Comparison of ENCODE assay signal across 29 cellular contexts in the genomic region with DNA sequence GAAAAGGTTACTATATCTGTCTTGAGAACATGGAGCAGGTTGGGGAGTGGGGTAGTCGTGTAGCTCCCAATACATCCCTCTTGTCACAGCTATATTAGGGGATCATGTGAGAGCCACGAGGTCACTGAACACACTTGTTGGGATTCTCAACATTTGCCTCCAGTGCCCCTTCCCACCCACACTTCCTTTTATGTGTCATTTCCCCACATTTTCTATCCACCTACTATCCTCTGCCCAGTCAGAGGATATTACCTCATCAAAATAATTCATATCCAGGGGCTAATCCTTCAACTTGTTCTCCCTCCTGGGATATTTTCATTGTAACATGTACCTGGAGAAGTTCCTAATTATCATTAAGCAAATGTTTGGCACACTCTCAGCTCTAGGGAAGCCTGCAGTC.
"Had no signal": no experiment of that assay in that cellular context is flagged by ENCODE, and none has a peak within 500 bp of the region (broad histone marks: within the 10 kb centered on the region; RNA-seq: fewer than 3 reads in every experiment).

No MANE protein-coding gene starts in this region.

- H3K4me1 Mint-ChIP-seq: activated CD4-positive, alpha-beta T cell treated with anti-CD3 and anti-CD28 coated beads for 36 hours; activated CD8-positive, alpha-beta memory T cell treated with anti-CD3 and anti-CD28 coated beads, Interleukin-2, amount 10 ng/mL, durations not matched to agents 7 days and 5 days; activated naive CD4-positive, alpha-beta T cell treated with anti-CD3 and anti-CD28 coated beads, Interleukin-2, amount 50 U/mL, for 24 hours; activated naive CD8-positive, alpha-beta T cell treated with anti-CD3 and anti-CD28 coated beads, Interleukin-2, amount 50 U/mL, for 24 hours; central memory CD8-positive, alpha-beta T cell; mesothelial cell of epicardium; naive B cell; nephron progenitor cell; stimulated activated effector memory CD8-positive, alpha-beta T cell treated with anti-CD3 and anti-CD28 coated beads, Interleukin-12 subunit alpha, Interleukin-12 subunit beta, amount 100 ng/mL, for 72 hours; T-helper 17 cell had no signal

- H3K36me3 ChIP-seq: gastrocnemius medialis, left ventricle myocardium inferior, neutrophil, right lobe of liver, upper lobe of left lung had no signal

- H3K9me3 Mint-ChIP-seq: activated naive CD4-positive, alpha-beta T cell treated with anti-CD3 and anti-CD28 coated beads, Interleukin-2, amount 50 U/mL, for 24 hours; activated naive CD8-positive, alpha-beta T cell treated with anti-CD3 and anti-CD28 coated beads, Interleukin-2, amount 50 U/mL, for 24 hours; activated T-helper 2 cell treated with anti-CD3 and anti-CD28 coated beads, Interferon-gamma antibody, Interleukin-2, Interleukin-4, amounts not matched to agents 10 μg/mL and 5 μg/mL and 100 μg/mL, durations not matched to agents 14 hours and 24 hours and 36 hours; dendritic cell treated with granulocyte-macrophage colony-stimulating factor and Interleukin-4, amounts not matched to agents 40 ng/mL and 50 ng/mL, for 4 days; mesothelial cell of epicardium; nephron progenitor cell; stimulated activated naive CD8-positive, alpha-beta T cell treated with anti-CD3 and anti-CD28 coated beads, Interleukin-15, Interleukin-2, amounts not matched to agents 100 ng/mL and 50 ng/mL, for 24 hours had no signal

- H3K4me3 Mint-ChIP-seq: activated CD4-positive, alpha-beta T cell treated with anti-CD3 and anti-CD28 coated beads for 36 hours; activated CD8-positive, alpha-beta memory T cell treated with anti-CD3 and anti-CD28 coated beads, Interleukin-2, amount 10 ng/mL, durations not matched to agents 7 days and 5 days; activated CD8-positive, alpha-beta T cell treated with anti-CD3 and anti-CD28 coated beads, Interleukin-2, amount 10 ng/mL, durations not matched to agents 7 days and 5 days; activated naive CD4-positive, alpha-beta T cell treated with anti-CD3 and anti-CD28 coated beads, Interleukin-2, amount 50 U/mL, for 24 hours; activated naive CD8-positive, alpha-beta T cell treated with anti-CD3 and anti-CD28 coated beads, Interleukin-2, amount 50 U/mL, for 24 hours; central memory CD8-positive, alpha-beta T cell; dendritic cell treated with granulocyte-macrophage colony-stimulating factor and Interleukin-4, amounts not matched to agents 40 ng/mL and 50 ng/mL, for 4 days; mesothelial cell of epicardium; naive B cell; nephron progenitor cell; stimulated activated effector memory CD8-positive, alpha-beta T cell treated with anti-CD3 and anti-CD28 coated beads, Interleukin-12 subunit alpha, Interleukin-12 subunit beta, amount 100 ng/mL, for 72 hours; stimulated activated naive CD8-positive, alpha-beta T cell treated with anti-CD3 and anti-CD28 coated beads, Interleukin-15, Interleukin-2, amounts not matched to agents 100 ng/mL and 50 ng/mL, for 24 hours; T-helper 17 cell had no signal

- H3K36me3 Mint-ChIP-seq: activated CD8-positive, alpha-beta memory T cell treated with anti-CD3 and anti-CD28 coated beads, Interleukin-2, amount 10 ng/mL, durations not matched to agents 7 days and 5 days; activated naive CD4-positive, alpha-beta T cell treated with anti-CD3 and anti-CD28 coated beads, Interleukin-2, amount 50 U/mL, for 24 hours; mesothelial cell of epicardium; stimulated activated effector memory CD8-positive, alpha-beta T cell treated with anti-CD3 and anti-CD28 coated beads, Interleukin-12 subunit alpha, Interleukin-12 subunit beta, amount 100 ng/mL, for 72 hours had no signal

- H3K4me1 ChIP-seq: gastrocnemius medialis, left ventricle myocardium inferior, right lobe of liver, upper lobe of left lung had no signal

- DNase-seq: activated CD4-positive, alpha-beta T cell treated with anti-CD3 and anti-CD28 coated beads for 36 hours; activated CD4-positive, CD25-positive, alpha-beta regulatory T cell; activated CD8-positive, alpha-beta memory T cell treated with anti-CD3 and anti-CD28 coated beads, Interleukin-2, amount 10 ng/mL, durations not matched to agents 7 days and 5 days; activated CD8-positive, alpha-beta T cell treated with anti-CD3 and anti-CD28 coated beads, Interleukin-2, amount 10 ng/mL, durations not matched to agents 7 days and 5 days; activated naive CD8-positive, alpha-beta T cell treated with anti-CD3 and anti-CD28 coated beads, Interleukin-2, amount 50 U/mL, for 24 hours; activated T-cell treated with anti-CD3 and anti-CD28 coated beads, Interleukin-2, amount 50 U/mL, for 48 hours; amygdala; effector CD4-positive, alpha-beta T cell; gastrocnemius medialis; glutamatergic neuron; left ventricle myocardium inferior; naive B cell; nephron progenitor cell; right lobe of liver; stimulated activated CD4-positive, alpha-beta T cell treated with anti-CD3 and anti-CD28 coated beads, Interleukin-4, amount 100 ng/mL, for 24 hours; T-helper 17 cell; T1000 had no signal

- H3K4me2 ChIP-seq: hepatocyte had no signal

- H3K27ac ChIP-seq: gastrocnemius medialis, hepatocyte, left ventricle myocardium inferior, neutrophil, right lobe of liver, skin epidermis, upper lobe of left lung had no signal

- H3K9me3 ChIP-seq: gastrocnemius medialis, left ventricle myocardium inferior, neutrophil, right lobe of liver, upper lobe of left lung had no signal

- H3K27me3 ChIP-seq: gastrocnemius medialis, hepatocyte, right lobe of liver, upper lobe of left lung had no signal

- H2AFZ ChIP-seq: hepatocyte had no signal

- H3K79me2 ChIP-seq: hepatocyte had no signal

- H3K27ac Mint-ChIP-seq: activated CD4-positive, alpha-beta T cell treated with anti-CD3 and anti-CD28 coated beads for 36 hours; activated CD8-positive, alpha-beta memory T cell treated with anti-CD3 and anti-CD28 coated beads, Interleukin-2, amount 10 ng/mL, durations not matched to agents 7 days and 5 days; activated CD8-positive, alpha-beta T cell treated with anti-CD3 and anti-CD28 coated beads, Interleukin-2, amount 10 ng/mL, durations not matched to agents 7 days and 5 days; activated naive CD4-positive, alpha-beta T cell treated with anti-CD3 and anti-CD28 coated beads, Interleukin-2, amount 50 U/mL, for 24 hours; activated naive CD8-positive, alpha-beta T cell treated with anti-CD3 and anti-CD28 coated beads, Interleukin-2, amount 50 U/mL, for 24 hours; activated T-helper 2 cell treated with anti-CD3 and anti-CD28 coated beads, Interferon-gamma antibody, Interleukin-2, Interleukin-4, amounts not matched to agents 10 μg/mL and 5 μg/mL and 100 μg/mL, durations not matched to agents 14 hours and 24 hours and 36 hours; dendritic cell treated with granulocyte-macrophage colony-stimulating factor and Interleukin-4, amounts not matched to agents 40 ng/mL and 50 ng/mL, for 4 days; mesothelial cell of epicardium; naive B cell; nephron progenitor cell; stimulated activated effector memory CD8-positive, alpha-beta T cell treated with anti-CD3 and anti-CD28 coated beads, Interleukin-12 subunit alpha, Interleukin-12 subunit beta, amount 100 ng/mL, for 72 hours; stimulated activated naive CD8-positive, alpha-beta T cell treated with anti-CD3 and anti-CD28 coated beads, Interleukin-15, Interleukin-2, amounts not matched to agents 100 ng/mL and 50 ng/mL, for 24 hours; T-helper 17 cell had no signal

- H3K4me3 ChIP-seq: gastrocnemius medialis, hepatocyte, left ventricle myocardium inferior, lung, right lobe of liver, skin epidermis, upper lobe of left lung had no signal
